Comparison of ENCODE assay signal across 8 cellular contexts in genomic region chr3:114056130-114057010, GRCh38. TPM values are rescaled to one million over a fixed set of nuclear protein-coding genes. Genes with fewer than 3 reads are reported as not detected.
DNase-seq lines count a peak whose midpoint lies in the region; ATAC-seq and TF ChIP-seq lines count a peak whose summit lies in the region.

Gene CCDC191, minus strand, starts transcription at chr3:114056526. Its CDS starts 60 bp downstream, at chr3:114056466.
Gene QTRT2, plus strand, starts transcription at chr3:114056737. Its CDS starts 8,521 bp downstream, at chr3:114065258.

- H3K9me3 ChIP-seq in esophagus muscularis mucosa (no peaks in the 10 kb centered on the region), muscle layer of colon (ENCODE audit: low read length) (no peaks in the 10 kb centered on the region)

- intact Hi-C loops in esophagus muscularis mucosa (cut with DNase I) = no loop called here

- H3K36me3 ChIP-seq in esophagus muscularis mucosa (no peaks in the 10 kb centered on the region), muscle layer of colon (ENCODE audit: insufficient read depth, low read length) (no peaks in the 10 kb centered on the region)

- peak within 1 kb of the TSS; percentile 79 to 87 (median 80) for H3K27ac ChIP-seq in esophagus muscularis mucosa (replicated peaks in 1 of 4)
- peak within 1 kb of the TSS; percentile 77 for H3K27ac ChIP-seq in muscle layer of colon (ENCODE audit: low read depth, low read length)

- DNase-seq in DMS79 (lab: John Stamatoyannopoulos, UW) (peak; percentile 98), KG1 (lab: John Stamatoyannopoulos, UW) (peak; percentile 91), esophagus muscularis mucosa (ENCODE audit: extremely low spot score) (peak; percentile 100)
- DNase-seq in activated T-cell treated with anti-CD3 and anti-CD28 coated beads, Interleukin-2, amount 50 U/mL, for 48 hours = peak; percentile 97 to 98
- peak; percentile 97 for DNase-seq in stimulated activated CD8-positive, alpha-beta memory T cell treated with anti-CD3 and anti-CD28 coated beads, Interleukin-7, amount 100 ng/mL, for 1 hour (ENCODE audit: low read depth in 2 of 2)

- peak within 1 kb of the TSS; percentile 72 for H3K9ac ChIP-seq in muscle layer of colon (ENCODE audit: low read length)

- TF ChIP-seq POLR2A in esophagus muscularis mucosa (IDR thresholded peaks at IDR 0.05; ENCODE audit: low read depth) = no peak

- H3K4me3 ChIP-seq in esophagus muscularis mucosa = peak within 1 kb of the TSS; percentile 64 to 91 (median 76)
- peak within 1 kb of the TSS; percentile 73 to 92 for H3K4me3 ChIP-seq in muscle layer of colon (ENCODE audit: low read depth in 1 of 2, low read length in 2 of 2)

- no peak for TF ChIP-seq EP300 in esophagus muscularis mucosa (IDR thresholded peaks at IDR 0.05)

- H3K4me1 ChIP-seq in esophagus muscularis mucosa (peaks cover 14 to 35% (median 30%) of the 10 kb centered on the region in 4 donors), muscle layer of colon (ENCODE audit: insufficient read depth, low read length) (peaks cover 17% of the 10 kb centered on the region)

- under 1% methylated on average over 27 of the region's 49 CpGs for WGBS in esophagus muscularis mucosa

- no peaks in the 10 kb centered on the region for H3K27me3 ChIP-seq in esophagus muscularis mucosa
- H3K27me3 ChIP-seq in muscle layer of colon (ENCODE audit: control insufficient read depth in 1 of 2, insufficient read depth in 2 of 2, low read length in 2 of 2) = no peaks in the 10 kb centered on the region

- peak in 1 of 3 experiments; percentile 12 for TF ChIP-seq CTCF in esophagus muscularis mucosa (IDR thresholded peaks at IDR 0.05)

- ATAC-seq in GM21737 (IDR thresholded peaks at IDR 0.05; ENCODE audit: unreplicated experiment) = peak; percentile 97

TF ChIP-seq in PFSK-1, 5 proteins besides CTCF, POLR2A, EP300 and RAD21:
- TF ChIP-seq TAF1 (IDR thresholded peaks at IDR 0.05; ENCODE audit: borderline replicate concordance, insufficient read depth, low read length) = peak; percentile 63; the same call in 1 of the 2 replicates
- peak; percentile 67; the same call in 1 of the 2 replicates for TF ChIP-seq POLR2AphosphoS5 (IDR thresholded peaks at IDR 0.05; ENCODE audit: low read depth, low read length)
- no peak for TF ChIP-seq REST (IDR thresholded peaks at IDR 0.05; ENCODE audit: insufficient read depth in 1 of 2, low read depth in 2 of 2, low read length in 2 of 2)
- TF ChIP-seq SIN3A (IDR thresholded peaks at IDR 0.05; ENCODE audit: borderline replicate concordance, insufficient read depth, low read length) = peak; percentile 96; the same call in 1 of the 2 replicates
TF ChIP-seq in PFSK-1: peak in this region for 3.

RNA-seq across cellular contexts. Expression of gene CCDC191, which starts in this region (rescaled TPM):
- 0.44 TPM for polyA plus RNA-seq in PFSK-1 (2012; ENCODE audit: insufficient read length, low read depth)
- 1 to 10 TPM; 3.2 to 4.6 (median 4.3) TPM for total RNA-seq in esophagus muscularis mucosa

RNA-seq across cellular contexts. Expression of gene QTRT2, which starts in this region (rescaled TPM):
- 15.1 TPM for polyA plus RNA-seq in PFSK-1 (2012; ENCODE audit: insufficient read length, low read depth)
- 10 to 100 TPM in 3 of 4 donors, 1 to 10 TPM in 1; 8.3 to 15.2 (median 11.0) TPM for total RNA-seq in esophagus muscularis mucosa

Comparison
In these comparisons a context has a peak if more than half of its experiments do, and no peak if none do; other contexts are left out.
1. Peak in every context shown above with its lines: DNase-seq, ATAC-seq, H3K4me3 ChIP-seq and H3K27ac ChIP-seq.